17 cellular contexts compared by ENCODE assay signal in genomic region chr5:180305481-180305880, GRCh38. TPM values are rescaled to one million over a fixed set of nuclear protein-coding genes. Genes with fewer than 3 reads are reported as not detected.
A peak's percentile ranks its signal among the peaks of the same experiment; 100 is the strongest.
DNase-seq lines count a peak whose midpoint lies in the region; ATAC-seq and TF ChIP-seq lines count a peak whose summit lies in the region.
"Had no signal": no experiment of that assay in that cellular context is flagged by ENCODE, and none has a peak within 500 bp of the region (broad histone marks: within the 10 kb centered on the region; RNA-seq: fewer than 3 reads in every experiment).

No MANE protein-coding gene starts in this region.

- DNase-seq in NCI-H146 (lab: John Stamatoyannopoulos, UW) (peak; percentile 17), NCI-H146 treated with DMSO at 0.1 percent for 48 hours (lab: John Stamatoyannopoulos, UW; ENCODE audit: unreplicated experiment) (no peak), left cardiac atrium (peak; percentile 14), heart right ventricle (no peak), coronary artery (ENCODE audit: low spot score) (peak; percentile 62), upper lobe of right lung (peak; percentile 43), NCI-H774 (lab: John Stamatoyannopoulos, UW) (no peak)
- DNase-seq: 8988T; CD4-positive, alpha-beta memory T cell; DMS153; DMS79; GF-D8; H9 had no signal

- H3K4me3 ChIP-seq in heart right ventricle (no peak overlapping the region), coronary artery (no peak overlapping the region), upper lobe of right lung (no peak overlapping the region)
- H3K4me3 ChIP-seq: BLaER1, GM12878 had no signal

- H3K9me3 ChIP-seq in heart right ventricle = no peaks in the 10 kb centered on the region
- H3K9me3 ChIP-seq in upper lobe of right lung = no peaks in the 10 kb centered on the region
- H3K9me3 ChIP-seq: BLaER1 had no signal

- intact Hi-C loops in left cardiac atrium (cut with DNase I) (no loop called here), heart right ventricle (cut with DNase I) (no loop called here), upper lobe of right lung (cut with DNase I) (no loop called here)

- H3K27ac ChIP-seq in heart right ventricle (no peak overlapping the region), coronary artery (no peak overlapping the region), upper lobe of right lung (no peak overlapping the region)
- H3K27ac ChIP-seq: BLaER1 had no signal

- H3K27me3 ChIP-seq in heart right ventricle (no peaks in the 10 kb centered on the region), upper lobe of right lung (no peaks in the 10 kb centered on the region)
- H3K27me3 ChIP-seq: BLaER1 had no signal

- no peaks in the 10 kb centered on the region for H3K4me1 ChIP-seq in heart right ventricle
- no peaks in the 10 kb centered on the region for H3K4me1 ChIP-seq in upper lobe of right lung
- H3K4me1 ChIP-seq: BLaER1 had no signal

- H3K36me3 ChIP-seq in heart right ventricle (peaks cover 0 to 40% (median 0%) of the 10 kb centered on the region in 9 donors), upper lobe of right lung (peaks cover 9% of the 10 kb centered on the region)
- H3K36me3 ChIP-seq: BLaER1 had no signal

- TF ChIP-seq CTCF in heart right ventricle (IDR thresholded peaks at IDR 0.05) (no peak), coronary artery (IDR thresholded peaks at IDR 0.05) (no peak), upper lobe of right lung (IDR thresholded peaks at IDR 0.05) (no peak)

- 88 to 89% methylated on average over 12 of the region's 12 CpGs for WGBS in heart right ventricle, 2 donors

- no peak for ATAC-seq in left cardiac atrium
- no peak for ATAC-seq in heart right ventricle
- no peak for ATAC-seq in upper lobe of right lung
- no peak for ATAC-seq in GM18517 (IDR thresholded peaks at IDR 0.05; ENCODE audit: unreplicated experiment)
- ATAC-seq: GM12878 had no signal

RNA-seq across cellular contexts. Expression of gene MAPK9, which starts 13.6 kb away (rescaled TPM):
- total RNA-seq in left cardiac atrium (10 to 100 TPM; 33.8 to 38.8 TPM), heart right ventricle (10 to 100 TPM; 30.2 to 47.4 (median 41.6) TPM), upper lobe of right lung (39.5 TPM)
- polyA plus RNA-seq in heart right ventricle = 10 to 100 TPM; 13.9 to 14.4 TPM

RNA-seq across cellular contexts. Expression of gene GFPT2, which starts 47.7 kb away (rescaled TPM):
- total RNA-seq in left cardiac atrium = 10 to 100 TPM; 27.3 to 44.5 TPM
- 10 to 100 TPM in 4 of 10 donors, 1 to 10 TPM in 6; 2.5 to 19.4 (median 4.4) TPM for total RNA-seq in heart right ventricle
- polyA plus RNA-seq in heart right ventricle = 10 to 100 TPM in 1 of 2 donors, 1 to 10 TPM in 1; 9.3 to 12.7 TPM
- total RNA-seq in upper lobe of right lung = 20.4 TPM
- polyA plus RNA-seq: CD14-positive monocyte had no signal

Comparison
In these comparisons a context has a peak if more than half of its experiments do, and no peak if none do; other contexts are left out.
1. DNase-seq: peak in NCI-H146 (single experiment), left cardiac atrium (single experiment), coronary artery (single experiment) and upper lobe of right lung (single experiment); none in NCI-H146 treated with DMSO at 0.1 percent for 48 hours (single experiment), heart right ventricle (0 of 2) and NCI-H774 (single experiment).